ENCODE assay signal across 8 cellular contexts in the genomic region with DNA sequence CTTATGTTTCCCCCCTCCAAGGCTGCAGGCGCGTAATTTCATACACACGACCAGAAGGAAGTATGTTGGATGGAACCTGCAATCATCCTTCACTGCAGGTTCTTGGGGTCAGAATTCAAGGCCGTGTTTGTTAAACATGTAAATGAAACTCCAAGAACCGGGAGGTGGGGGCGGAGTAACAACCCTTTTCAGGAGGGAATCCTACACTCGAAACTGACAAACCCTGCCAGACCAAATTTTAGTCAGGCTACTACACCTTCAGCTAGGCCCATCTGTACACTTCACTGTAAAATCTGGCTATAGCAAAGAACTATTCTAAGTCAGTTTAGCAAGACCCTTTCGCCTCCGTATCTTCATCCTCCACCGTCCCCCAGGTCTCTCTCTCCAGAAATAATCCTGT. TPM values are rescaled to one million over a fixed set of nuclear protein-coding genes. Genes with fewer than 3 reads are reported as not detected.
DNase-seq lines count a peak whose midpoint lies in the region; ATAC-seq and TF ChIP-seq lines count a peak whose summit lies in the region.

No MANE protein-coding gene starts in this region.

- peaks cover 21% of the 10 kb centered on the region for H3K9me3 ChIP-seq in Panc1 (ENCODE audit: control insufficient read depth, insufficient read depth, low read depth, low read length)
- no peaks in the 10 kb centered on the region for H3K9me3 ChIP-seq in gastrocnemius medialis

- CTCF ChIA-PET in Panc1 (lab: Charles Lee): no interaction called here
- CTCF ChIA-PET in HEK293T (lab: Yijun Ruan, JAX): no interaction called here

- H3K27me3 ChIP-seq in Panc1 (ENCODE audit: control insufficient read depth, insufficient read depth, low read length): no peaks in the 10 kb centered on the region
- no peaks in the 10 kb centered on the region for H3K27me3 ChIP-seq in gastrocnemius medialis

- peaks cover 5% of the 10 kb centered on the region; the same call in 1 of the 2 replicates for H3K4me1 ChIP-seq in Panc1 (ENCODE audit: control insufficient read depth, insufficient read depth, low read length)
- peaks cover 6 to 13% of the 10 kb centered on the region in 2 donors for H3K4me1 ChIP-seq in gastrocnemius medialis

- in situ Hi-C loops in Panc1 (cut with HindIII; ENCODE audit: low pct_unique_long_range_greater_than_20kb, low sequenced_read_pairs) (no loop called here), gastrocnemius medialis (cut with MboI; ENCODE audit: low sequenced_read_pairs in 4 of 4) (no loop called here)

- intact Hi-C loops in Panc1 (cut with micrococcal nuclease; ENCODE audit: unreplicated experiment): no loop called here
- intact Hi-C loops in gastrocnemius medialis (cut with DNase I; ENCODE audit: low total_unique reads): loop anchor here (2.0 kb wide), 2 partner anchors 62 to 124 kb away; a partner anchor contains a TSS

- ATAC-seq in Panc1 (no peak), gastrocnemius medialis (no peak), GM18498 (IDR thresholded peaks at IDR 0.05; ENCODE audit: unreplicated experiment) (no peak)

- POLR2A ChIA-PET in Panc1 (lab: Charles Lee): no interaction called here
- POLR2A ChIA-PET in HEK293T (lab: Yijun Ruan, JAX): interaction anchor here (1.7 kb wide), 1 partner anchor 61 kb away, joined by 8 read pairs; a partner anchor contains a TSS

- H3K27ac ChIP-seq in Panc1 (ENCODE audit: low read length) (peak overlapping the region; percentile 82), gastrocnemius medialis (no peak overlapping the region)

- H3K36me3 ChIP-seq in Panc1 (ENCODE audit: control insufficient read depth, insufficient read depth, low read length) (no peaks in the 10 kb centered on the region), gastrocnemius medialis (no peaks in the 10 kb centered on the region)

- DNase-seq in GM12865 (ENCODE audit: low read depth) (no peak), Panc1 (ENCODE audit: low read depth, low spot score) (no peak), fibroblast of pulmonary artery (ENCODE audit: low read depth) (no peak), gastrocnemius medialis (no peak), NCI-H345 (lab: John Stamatoyannopoulos, UW) (no peak), HEK293T (ENCODE audit: extremely low spot score) (no peak), NCI-H146 (lab: John Stamatoyannopoulos, UW) (no peak)

- TF ChIP-seq POLR2A in gastrocnemius medialis (IDR thresholded peaks at IDR 0.05): no peak

- TF ChIP-seq CTCF in GM12865 (IDR thresholded peaks at IDR 0.05; ENCODE audit: insufficient read depth, low read depth, low read length, missing control alignments) (no peak), Panc1 (IDR thresholded peaks at IDR 0.05) (no peak), fibroblast of pulmonary artery (IDR thresholded peaks at IDR 0.05; ENCODE audit: low read length, missing control alignments) (no peak), gastrocnemius medialis (IDR thresholded peaks at IDR 0.05 in 4 of 5, conservative IDR thresholded peaks at IDR 0.05 in 1 of 5) (no peak)

- no TSS peak for BruUV-seq in Panc1 (replicated peaks; lab: Mats Ljungman, UMichigan)

- H3K4me3 ChIP-seq in GM12865 (ENCODE audit: low read depth, low read length): peak overlapping the region; percentile 74
- peak overlapping the region; percentile 78 to 87 for H3K4me3 ChIP-seq in Panc1 (ENCODE audit: low read depth in 2 of 2, low read length in 2 of 2)
- H3K4me3 ChIP-seq in fibroblast of pulmonary artery (replicated peaks; ENCODE audit: low read depth, low read length): peak overlapping the region; percentile 93
- H3K4me3 ChIP-seq in gastrocnemius medialis: peak overlapping the region; percentile 67 to 88 (median 82)

TF ChIP-seq in HEK293T, 16 proteins besides CTCF, POLR2A, EP300 and RAD21:
- TF ChIP-seq TARDBP (IDR thresholded peaks at IDR 0.05) (no peak), NFRKB (IDR thresholded peaks at IDR 0.05) (no peak), SP1 (IDR thresholded peaks at IDR 0.05) (no peak), ZNF384 (IDR thresholded peaks at IDR 0.05) (no peak), CTBP1 (IDR thresholded peaks at IDR 0.05; ENCODE audit: borderline replicate concordance) (no peak), FOXA1 (IDR thresholded peaks at IDR 0.05) (no peak), SUZ12 (IDR thresholded peaks at IDR 0.05) (no peak), LEF1 (IDR thresholded peaks at IDR 0.05; ENCODE audit: borderline replicate concordance) (no peak), FOXK2 (IDR thresholded peaks at IDR 0.05) (no peak), HDGF (IDR thresholded peaks at IDR 0.05; ENCODE audit: borderline replicate concordance) (no peak), L3MBTL2 (conservative IDR thresholded peaks at IDR 0.05) (no peak), BHLHE40 (IDR thresholded peaks at IDR 0.05; ENCODE audit: borderline replicate concordance) (no peak), ARNT (IDR thresholded peaks at IDR 0.05) (no peak), ELF4 (IDR thresholded peaks at IDR 0.05) (no peak), FOXM1 (IDR thresholded peaks at IDR 0.05; ENCODE audit: borderline replicate concordance) (no peak)
- TF ChIP-seq, protein P1, sequence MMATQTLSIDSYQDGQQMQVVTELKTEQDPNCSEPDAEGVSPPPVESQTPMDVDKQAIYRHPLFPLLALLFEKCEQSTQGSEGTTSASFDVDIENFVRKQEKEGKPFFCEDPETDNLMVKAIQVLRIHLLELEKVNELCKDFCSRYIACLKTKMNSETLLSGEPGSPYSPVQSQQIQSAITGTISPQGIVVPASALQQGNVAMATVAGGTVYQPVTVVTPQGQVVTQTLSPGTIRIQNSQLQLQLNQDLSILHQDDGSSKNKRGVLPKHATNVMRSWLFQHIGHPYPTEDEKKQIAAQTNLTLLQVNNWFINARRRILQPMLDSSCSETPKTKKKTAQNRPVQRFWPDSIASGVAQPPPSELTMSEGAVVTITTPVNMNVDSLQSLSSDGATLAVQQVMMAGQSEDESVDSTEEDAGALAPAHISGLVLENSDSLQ (IDR thresholded peaks at IDR 0.05): no peak

RNA-seq across cellular contexts. Expression of a gene that starts 1.2 kb away (rescaled TPM):
- total RNA-seq in Panc1 (2021; ENCODE audit: unreplicated experiment) (17.3 TPM), gastrocnemius medialis (1 to 10 TPM in 3 of 4 donors, under 1 TPM in 1; 0.62 to 2.7 (median 1.5) TPM)
- polyA plus RNA-seq in Panc1 (2012; ENCODE audit: insufficient read length): 6.1 TPM
